ENCODE assay signal across 21 cellular contexts in the genomic region with DNA sequence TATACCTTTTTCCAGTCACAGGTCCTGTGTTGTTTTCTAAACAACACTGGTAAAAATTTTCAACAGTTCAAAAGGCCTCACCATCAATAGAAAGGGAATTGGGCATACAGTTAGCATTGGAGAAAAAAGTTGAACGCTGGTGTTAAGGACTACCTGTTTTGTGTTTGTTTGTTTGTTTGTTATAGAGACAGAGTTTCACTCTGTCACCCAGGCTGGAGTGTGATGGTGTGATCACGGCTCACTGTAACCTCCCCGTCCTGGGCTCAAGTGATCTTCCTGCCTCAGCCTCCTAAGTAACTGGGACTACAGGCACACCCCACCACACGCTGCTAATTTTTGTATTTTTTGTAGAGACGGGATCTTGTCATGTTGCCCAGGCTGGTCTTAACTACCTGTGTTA.
A peak's percentile ranks its signal among the peaks of the same experiment; 100 is the strongest.
DNase-seq lines count a peak whose midpoint lies in the region; ATAC-seq and TF ChIP-seq lines count a peak whose summit lies in the region.
"Had no signal": no experiment of that assay in that cellular context is flagged by ENCODE, and none has a peak within 500 bp of the region (broad histone marks: within the 10 kb centered on the region; RNA-seq: fewer than 3 reads in every experiment).

No MANE protein-coding gene starts in this region.

- H3K18ac ChIP-seq in mesendoderm (ENCODE audit: low read length): no peak overlapping the region

- H3K4me3 Mint-ChIP-seq in GM23338 (peak overlapping the region; percentile 73; the same call in 2 of the 3 replicates), immature natural killer cell (peak overlapping the region in 1 of 5 donors; percentile 62)
- H3K4me3 Mint-ChIP-seq in activated T-helper 17 cell treated with anti-CD3 and anti-CD28 coated beads, Interleukin-2, amount 50 U/mL, for 72 hours: peak overlapping the region; percentile 70

- no peak overlapping the region for H4K8ac ChIP-seq in mesendoderm (ENCODE audit: low read depth, low read length)

- H3K9me3 Mint-ChIP-seq in GM23338: no peaks in the 10 kb centered on the region
- no peaks in the 10 kb centered on the region for H3K9me3 Mint-ChIP-seq in activated T-helper 17 cell treated with anti-CD3 and anti-CD28 coated beads, Interleukin-2, amount 50 U/mL, for 72 hours
- peaks cover 0 to 3% (median 0%) of the 10 kb centered on the region in 6 donors for H3K9me3 Mint-ChIP-seq in immature natural killer cell
- H3K9me3 Mint-ChIP-seq: activated T-cell treated with anti-CD3 and anti-CD28 coated beads, Interleukin-2, amount 50 U/mL, for 4 hours had no signal

- H3K9me3 ChIP-seq in psoas muscle: no peaks in the 10 kb centered on the region

- no peaks in the 10 kb centered on the region for H3F3A ChIP-seq in GM23338 (replicated peaks; ENCODE audit: low read depth)

- no peak overlapping the region for H3K27ac Mint-ChIP-seq in GM23338
- no peak overlapping the region for H3K27ac Mint-ChIP-seq in activated T-helper 17 cell treated with anti-CD3 and anti-CD28 coated beads, Interleukin-2, amount 50 U/mL, for 72 hours
- H3K27ac Mint-ChIP-seq in immature natural killer cell: no peak overlapping the region
- H3K27ac Mint-ChIP-seq: activated naive CD4-positive, alpha-beta T cell treated with anti-CD3 and anti-CD28 coated beads, Interleukin-2, amount 50 U/mL, for 72 hours; stimulated activated naive B cell treated with anti-CD40 and anti-IgM and Interleukin-4, amounts not matched to agents 10 μg/mL and 1 μg/mL and 100 μg/mL, for 72 hours had no signal

- no peak overlapping the region for H2BK15ac ChIP-seq in mesendoderm (replicated peaks; ENCODE audit: low read depth)

- H2BK5ac ChIP-seq in mesendoderm (ENCODE audit: low read length): no peak overlapping the region

- H3K27ac ChIP-seq in GM23338 (ENCODE audit: low read depth): no peak overlapping the region
- no peak overlapping the region for H3K27ac ChIP-seq in mesendoderm (ENCODE audit: low read depth, low read length)
- H3K27ac ChIP-seq in psoas muscle: peak overlapping the region; percentile 21
- H3K27ac ChIP-seq: HL-60 had no signal

- H3K36me3 ChIP-seq in GM23338 (ENCODE audit: insufficient read depth): no peaks in the 10 kb centered on the region
- no peaks in the 10 kb centered on the region for H3K36me3 ChIP-seq in mesendoderm (ENCODE audit: control insufficient read depth, insufficient read depth, low read length)
- no peaks in the 10 kb centered on the region for H3K36me3 ChIP-seq in psoas muscle (ENCODE audit: insufficient read depth in 1 of 2, low read depth in 1 of 2)
- H3K36me3 ChIP-seq: heart right ventricle had no signal

- 0 out of 2 replicates have a peak overlapping the region, but pooled peaks have one; percentile 95 for H3K4me3 ChIP-seq in GM23338
- no peak overlapping the region for H3K4me3 ChIP-seq in mesendoderm (ENCODE audit: low read length)
- H3K4me3 ChIP-seq in psoas muscle: no peak overlapping the region

- H3K79me2 ChIP-seq in GM23338 (replicated peaks; ENCODE audit: insufficient read depth): peaks cover 26% of the 10 kb centered on the region
- peaks cover 20% of the 10 kb centered on the region for H3K79me2 ChIP-seq in mesendoderm (ENCODE audit: control insufficient read depth, insufficient read depth, low read length)

- H2AK5ac ChIP-seq in mesendoderm (ENCODE audit: low read length): no peak overlapping the region

- WGBS in mesendoderm (ENCODE audit: extremely low coverage, insufficient coverage, low lambda C conversion rate): no CpG with 5 or more reads among the region's 5 CpGs
- 92 to 95% (median 95%) methylated on average over 5 of the region's 5 CpGs for WGBS in psoas muscle, 3 donors

- H3K4me1 Mint-ChIP-seq in GM23338 (peaks cover 34% of the 10 kb centered on the region), immature natural killer cell (peaks cover 13 to 20% of the 10 kb centered on the region in 2 donors)
- H3K4me1 Mint-ChIP-seq in activated T-helper 17 cell treated with anti-CD3 and anti-CD28 coated beads, Interleukin-2, amount 50 U/mL, for 72 hours: peaks cover 3% of the 10 kb centered on the region

- TF ChIP-seq CTCF in GM23338 (conservative IDR thresholded peaks at IDR 0.05; ENCODE audit: low read depth in 2 of 2): no peak
- no peak for TF ChIP-seq CTCF in psoas muscle (IDR thresholded peaks at IDR 0.05)

- H3K4me2 ChIP-seq in GM23338: peak overlapping the region; percentile 95
- no peak overlapping the region for H3K4me2 ChIP-seq in mesendoderm (ENCODE audit: low read length)

- H3K56ac ChIP-seq in mesendoderm (ENCODE audit: low read length): peak overlapping the region; percentile 18

- H3K23ac ChIP-seq in mesendoderm (ENCODE audit: low read length): no peak overlapping the region

- H4K5ac ChIP-seq in mesendoderm (ENCODE audit: low read length): no peak overlapping the region

- DNase-seq in GM23338 (ENCODE audit: low spot score) (no peak), mesendoderm (peak; percentile 60), psoas muscle (no peak), immature natural killer cell (no peak), AML-193 (lab: John Stamatoyannopoulos, UW) (no peak), Kasumi-1 (lab: John Stamatoyannopoulos, UW) (no peak)
- DNase-seq: activated CD4-positive, alpha-beta T cell treated with anti-CD3 and anti-CD28 coated beads for 1 hour; activated CD8-positive, alpha-beta memory T cell treated with anti-CD3 and anti-CD28 coated beads for 24 hours; activated T-cell treated with anti-CD3 and anti-CD28 coated beads, Interleukin-2, amount 50 U/mL, for 4 hours; Calu3; EL; heart right ventricle; MM.1S; NCI-H1436; NCI-H524 treated with DMSO at 0.1 percent for 48 hours; stimulated activated CD4-positive, alpha-beta T cell treated with anti-CD3 and anti-CD28 coated beads, Interleukin-1b, Interleukin-23, amount 100 ng/mL, for 48 hours; stimulated activated naive B cell treated with anti-CD40 and anti-IgM and Interleukin-4, amounts not matched to agents 10 μg/mL and 1 μg/mL and 100 μg/mL, for 72 hours; SW 1271 had no signal

- no peak overlapping the region for H3K9ac ChIP-seq in mesendoderm (ENCODE audit: low read length)

- H3K79me1 ChIP-seq in mesendoderm (ENCODE audit: low read length): peaks cover 10% of the 10 kb centered on the region

- H3K27me3 ChIP-seq in GM23338 (ENCODE audit: insufficient read depth) (peaks cover 36% of the 10 kb centered on the region), mesendoderm (ENCODE audit: insufficient read depth, low read length, poor library complexity) (no peaks in the 10 kb centered on the region), psoas muscle (ENCODE audit: insufficient read depth in 3 of 3, low read length in 2 of 3) (peaks cover 0 to 33% (median 8%) of the 10 kb centered on the region in 3 donors)

- no peak overlapping the region for H2BK120ac ChIP-seq in mesendoderm (ENCODE audit: low read depth, low read length)

- intact Hi-C loops in psoas muscle (cut with DNase I): loop anchor here in 1 of 2 donors (5.0 kb wide), 1 partner anchor 101 kb away; no protein-coding TSS in a partner anchor

- H2AFZ ChIP-seq in GM23338: peak overlapping the region; percentile 96; the same call in 1 of the 2 replicates

- H3K36me3 Mint-ChIP-seq in GM23338 (ENCODE audit: low read depth): no peaks in the 10 kb centered on the region
- H3K36me3 Mint-ChIP-seq in activated T-helper 17 cell treated with anti-CD3 and anti-CD28 coated beads, Interleukin-2, amount 50 U/mL, for 72 hours (ENCODE audit: low read depth): no peaks in the 10 kb centered on the region
- H3K36me3 Mint-ChIP-seq in immature natural killer cell: no peaks in the 10 kb centered on the region
- H3K36me3 Mint-ChIP-seq: activated naive CD4-positive, alpha-beta T cell treated with anti-CD3 and anti-CD28 coated beads, Interleukin-2, amount 50 U/mL, for 72 hours had no signal

- no peaks in the 10 kb centered on the region for H4K20me1 ChIP-seq in GM23338 (replicated peaks; ENCODE audit: insufficient read depth)

- ATAC-seq in GM23338 (no peak), psoas muscle (no peak)
- ATAC-seq in activated T-helper 17 cell treated with anti-CD3 and anti-CD28 coated beads, Interleukin-2, amount 50 U/mL, for 72 hours (replicated peaks): no peak
- ATAC-seq: activated naive CD4-positive, alpha-beta T cell treated with anti-CD3 and anti-CD28 coated beads, Interleukin-2, amount 50 U/mL, for 72 hours; activated T-cell treated with anti-CD3 and anti-CD28 coated beads, Interleukin-2, amount 50 U/mL, for 4 hours; stimulated activated naive B cell treated with anti-CD40 and anti-IgM and Interleukin-4, amounts not matched to agents 10 μg/mL and 1 μg/mL and 100 μg/mL, for 72 hours had no signal

- peak overlapping the region; percentile 79 for H3K4ac ChIP-seq in mesendoderm (ENCODE audit: low read depth, low read length)

- H3K4me1 ChIP-seq in GM23338 (ENCODE audit: insufficient read depth): peaks cover 27% of the 10 kb centered on the region
- H3K4me1 ChIP-seq in mesendoderm (ENCODE audit: control insufficient read depth, low read depth, low read length): peaks cover 11% of the 10 kb centered on the region
- H3K4me1 ChIP-seq in psoas muscle: no peaks in the 10 kb centered on the region

- H3K9me2 ChIP-seq in GM23338 (ENCODE audit: insufficient read depth): no peaks in the 10 kb centered on the region

- peaks cover 33% of the 10 kb centered on the region for H3K27me3 Mint-ChIP-seq in GM23338 (ENCODE audit: insufficient read depth, low read depth, poor library complexity)
- H3K27me3 Mint-ChIP-seq in activated T-helper 17 cell treated with anti-CD3 and anti-CD28 coated beads, Interleukin-2, amount 50 U/mL, for 72 hours: peaks cover 54% of the 10 kb centered on the region
- H3K27me3 Mint-ChIP-seq in immature natural killer cell (ENCODE audit: low read depth in 3 of 3): peaks cover 22 to 35% (median 23%) of the 10 kb centered on the region in 3 donors
